Comparison of ENCODE assay signal across 11 cellular contexts in genomic region chr7:100223376-100223927, GRCh38. TPM values are rescaled to one million over a fixed set of nuclear protein-coding genes. Genes with fewer than 3 reads are reported as not detected.
DNase-seq lines count a peak whose midpoint lies in the region; ATAC-seq and TF ChIP-seq lines count a peak whose summit lies in the region.
"Not testable (repeated sequence)": the region's sequence is repeated elsewhere in the genome, so short reads cannot be mapped to it uniquely, and the experiment has no call there.
"Had no signal": no experiment of that assay in that cellular context is flagged by ENCODE, and none has a peak within 500 bp of the region (broad histone marks: within the 10 kb centered on the region; RNA-seq: fewer than 3 reads in every experiment).

No MANE protein-coding gene starts in this region.

- peak overlapping the region; percentile 8; the same call in 1 of the 2 replicates for H3K9ac ChIP-seq in OCI-LY1 (ENCODE audit: low read length)

- not testable (repeated sequence) for H3K4me3 ChIP-seq in CD4-positive, alpha-beta memory T cell (ENCODE audit: low read length in 2 of 2); effector memory CD4-positive, alpha-beta T cell (ENCODE audit: insufficient read depth, low read depth, low read length, poor library complexity, severe bottlenecking)
- H3K4me3 ChIP-seq in OCI-LY1 (ENCODE audit: low read depth, low read length, poor library complexity, severe bottlenecking), result peak overlapping the region; percentile 4

- H3K27me3 ChIP-seq in CD4-positive, alpha-beta memory T cell (ENCODE audit: insufficient read depth, low read length); OCI-LY1 (ENCODE audit: insufficient read depth, low read length); effector memory CD4-positive, alpha-beta T cell (replicated peaks; ENCODE audit: control insufficient read depth, insufficient read depth, low read length, poor library complexity, severe bottlenecking): not testable (repeated sequence)

- H3K79me2 ChIP-seq in OCI-LY1 (ENCODE audit: insufficient read depth, low read length), result not testable (repeated sequence)

- H3K4me1 ChIP-seq in CD4-positive, alpha-beta memory T cell (ENCODE audit: insufficient read depth, low read length), result peaks cover 65% of the 10 kb centered on the region
- H3K4me1 ChIP-seq in OCI-LY1 (ENCODE audit: insufficient read depth, low read length, severe bottlenecking), result peaks cover 67% of the 10 kb centered on the region
- H3K4me1 ChIP-seq in effector memory CD4-positive, alpha-beta T cell (ENCODE audit: control insufficient read depth, insufficient read depth, low read length, poor library complexity, severe bottlenecking), result peaks cover 34% of the 10 kb centered on the region

- H3K27ac Mint-ChIP-seq in CD4-positive, alpha-beta memory T cell, result peak overlapping the region; percentile 76 to 99 (median 98)
- peak overlapping the region; percentile 90 for H3K27ac Mint-ChIP-seq in activated CD4-positive, alpha-beta T cell treated with anti-CD3 and anti-CD28 coated beads for 36 hours
- peak overlapping the region; percentile 97 for H3K27ac Mint-ChIP-seq in activated T-cell treated with anti-CD3 and anti-CD28 coated beads, Interleukin-2, amount 50 U/mL, for 24 hours
- H3K27ac Mint-ChIP-seq in activated naive CD4-positive, alpha-beta T cell treated with anti-CD3 and anti-CD28 coated beads, Interleukin-2, amount 50 U/mL, for 24 hours, result peak overlapping the region; percentile 99
- peak overlapping the region; percentile 98 to 99 for H3K27ac Mint-ChIP-seq in natural killer cell treated with Interleukin-12 subunit alpha and Interleukin-12 subunit beta and Interleukin-15 and Interleukin-18, amount 100 ng/mL, for 72 hours
- H3K27ac Mint-ChIP-seq in stimulated activated naive CD8-positive, alpha-beta T cell treated with anti-CD3 and anti-CD28 coated beads, Interleukin-15, Interleukin-2, amounts not matched to agents 100 ng/mL and 50 ng/mL, for 24 hours, result peak overlapping the region; percentile 92

- TF ChIP-seq CTCF in OCI-LY1 (IDR thresholded peaks at IDR 0.05; ENCODE audit: low read length), result not testable (repeated sequence)

- H3K36me3 ChIP-seq in CD4-positive, alpha-beta memory T cell (ENCODE audit: insufficient read depth, low read length); effector memory CD4-positive, alpha-beta T cell (ENCODE audit: control insufficient read depth, insufficient read depth, low read length): not testable (repeated sequence)
- H3K36me3 ChIP-seq in OCI-LY1 (ENCODE audit: insufficient read depth, low read length), result peaks cover 34% of the 10 kb centered on the region; the same call in 1 of the 2 replicates

- H3K9me2 ChIP-seq in OCI-LY1 (ENCODE audit: low read depth, low read length), result not testable (repeated sequence)

- peak overlapping the region; percentile 83; the same call in 1 of the 2 replicates for H3K4me2 ChIP-seq in OCI-LY1 (ENCODE audit: low read length)

- peaks cover 20 to 79% (median 50%) of the 10 kb centered on the region in 4 donors for H3K4me1 Mint-ChIP-seq in CD4-positive, alpha-beta memory T cell
- peaks cover 38% of the 10 kb centered on the region for H3K4me1 Mint-ChIP-seq in activated CD4-positive, alpha-beta T cell treated with anti-CD3 and anti-CD28 coated beads for 36 hours
- peaks cover 57% of the 10 kb centered on the region for H3K4me1 Mint-ChIP-seq in activated T-cell treated with anti-CD3 and anti-CD28 coated beads, Interleukin-2, amount 50 U/mL, for 24 hours (ENCODE audit: low read depth)
- H3K4me1 Mint-ChIP-seq in activated naive CD4-positive, alpha-beta T cell treated with anti-CD3 and anti-CD28 coated beads, Interleukin-2, amount 50 U/mL, for 24 hours, result peaks cover 64% of the 10 kb centered on the region
- H3K4me1 Mint-ChIP-seq in natural killer cell treated with Interleukin-12 subunit alpha and Interleukin-12 subunit beta and Interleukin-15 and Interleukin-18, amount 100 ng/mL, for 72 hours (ENCODE audit: low read depth in 2 of 2), result peaks cover 37 to 51% of the 10 kb centered on the region in 2 donors
- peaks cover 63% of the 10 kb centered on the region for H3K4me1 Mint-ChIP-seq in stimulated activated naive CD8-positive, alpha-beta T cell treated with anti-CD3 and anti-CD28 coated beads, Interleukin-15, Interleukin-2, amounts not matched to agents 100 ng/mL and 50 ng/mL, for 24 hours (ENCODE audit: low read depth)

- H3K27ac ChIP-seq in CD4-positive, alpha-beta memory T cell (ENCODE audit: low read depth, low read length), result peak overlapping the region; percentile 90
- peak overlapping the region; percentile 97 for H3K27ac ChIP-seq in OCI-LY1 (ENCODE audit: low read depth, low read length, poor library complexity, severe bottlenecking)
- peak overlapping the region; percentile 60 for H3K27ac ChIP-seq in effector memory CD4-positive, alpha-beta T cell (ENCODE audit: insufficient read depth, low read length, poor library complexity, severe bottlenecking)

- H4K20me1 ChIP-seq in OCI-LY1 (ENCODE audit: insufficient read depth, low read length), result not testable (repeated sequence)

- peaks cover 4 to 45% of the 10 kb centered on the region in 2 donors for H3K36me3 Mint-ChIP-seq in CD4-positive, alpha-beta memory T cell
- peaks cover 55% of the 10 kb centered on the region for H3K36me3 Mint-ChIP-seq in activated CD4-positive, alpha-beta T cell treated with anti-CD3 and anti-CD28 coated beads for 36 hours (ENCODE audit: low read depth)
- H3K36me3 Mint-ChIP-seq in activated T-cell treated with anti-CD3 and anti-CD28 coated beads, Interleukin-2, amount 50 U/mL, for 24 hours (ENCODE audit: low read depth), result peaks cover 76% of the 10 kb centered on the region
- not testable (repeated sequence) for H3K36me3 Mint-ChIP-seq in activated naive CD4-positive, alpha-beta T cell treated with anti-CD3 and anti-CD28 coated beads, Interleukin-2, amount 50 U/mL, for 24 hours; natural killer cell treated with Interleukin-12 subunit alpha and Interleukin-12 subunit beta and Interleukin-15 and Interleukin-18, amount 100 ng/mL, for 72 hours
- H3K36me3 Mint-ChIP-seq in stimulated activated naive CD8-positive, alpha-beta T cell treated with anti-CD3 and anti-CD28 coated beads, Interleukin-15, Interleukin-2, amounts not matched to agents 100 ng/mL and 50 ng/mL, for 24 hours (ENCODE audit: low read depth), result peaks cover 49% of the 10 kb centered on the region

- H3K27me3 Mint-ChIP-seq in CD4-positive, alpha-beta memory T cell; activated CD4-positive, alpha-beta T cell treated with anti-CD3 and anti-CD28 coated beads for 36 hours; activated T-cell treated with anti-CD3 and anti-CD28 coated beads, Interleukin-2, amount 50 U/mL, for 24 hours; activated naive CD4-positive, alpha-beta T cell treated with anti-CD3 and anti-CD28 coated beads, Interleukin-2, amount 50 U/mL, for 24 hours; natural killer cell treated with Interleukin-12 subunit alpha and Interleukin-12 subunit beta and Interleukin-15 and Interleukin-18, amount 100 ng/mL, for 72 hours; stimulated activated naive CD8-positive, alpha-beta T cell treated with anti-CD3 and anti-CD28 coated beads, Interleukin-15, Interleukin-2, amounts not matched to agents 100 ng/mL and 50 ng/mL, for 24 hours: not testable (repeated sequence)

- H3K9me3 Mint-ChIP-seq in CD4-positive, alpha-beta memory T cell; activated CD4-positive, alpha-beta T cell treated with anti-CD3 and anti-CD28 coated beads for 36 hours (ENCODE audit: low read depth); activated T-cell treated with anti-CD3 and anti-CD28 coated beads, Interleukin-2, amount 50 U/mL, for 24 hours; activated naive CD4-positive, alpha-beta T cell treated with anti-CD3 and anti-CD28 coated beads, Interleukin-2, amount 50 U/mL, for 24 hours; natural killer cell treated with Interleukin-12 subunit alpha and Interleukin-12 subunit beta and Interleukin-15 and Interleukin-18, amount 100 ng/mL, for 72 hours; stimulated activated naive CD8-positive, alpha-beta T cell treated with anti-CD3 and anti-CD28 coated beads, Interleukin-15, Interleukin-2, amounts not matched to agents 100 ng/mL and 50 ng/mL, for 24 hours: not testable (repeated sequence)

- not testable (repeated sequence) for H3F3A ChIP-seq in OCI-LY1 (ENCODE audit: insufficient read depth, low read length)

- H3K4me3 Mint-ChIP-seq in CD4-positive, alpha-beta memory T cell, result peak overlapping the region; percentile 4 to 96 (median 58)
- H3K4me3 Mint-ChIP-seq in activated CD4-positive, alpha-beta T cell treated with anti-CD3 and anti-CD28 coated beads for 36 hours, result peak overlapping the region; percentile 96
- H3K4me3 Mint-ChIP-seq in activated T-cell treated with anti-CD3 and anti-CD28 coated beads, Interleukin-2, amount 50 U/mL, for 24 hours, result peak overlapping the region; percentile 94
- peak overlapping the region; percentile 97 for H3K4me3 Mint-ChIP-seq in activated naive CD4-positive, alpha-beta T cell treated with anti-CD3 and anti-CD28 coated beads, Interleukin-2, amount 50 U/mL, for 24 hours
- H3K4me3 Mint-ChIP-seq in natural killer cell treated with Interleukin-12 subunit alpha and Interleukin-12 subunit beta and Interleukin-15 and Interleukin-18, amount 100 ng/mL, for 72 hours, result peak overlapping the region; percentile 96
- peak overlapping the region; percentile 95 for H3K4me3 Mint-ChIP-seq in stimulated activated naive CD8-positive, alpha-beta T cell treated with anti-CD3 and anti-CD28 coated beads, Interleukin-15, Interleukin-2, amounts not matched to agents 100 ng/mL and 50 ng/mL, for 24 hours

- CTCF ChIA-PET in CD4-positive, alpha-beta memory T cell (lab: Charles Lee; ENCODE audit: partially characterized antibody), result interaction anchor here (0.9 to 1.9 kb wide), 2 partner anchors 49 to 91 kb away, joined by 4 read pairs; no protein-coding TSS in a partner anchor
- CTCF ChIA-PET in activated CD4-positive, alpha-beta T cell treated with anti-CD3 and anti-CD28 coated beads for 36 hours (lab: Charles Lee), result interaction anchor here (0.5 to 2.2 kb wide), 3 partner anchors 9 to 92 kb away, joined by 3 to 10 read pairs (median 3); no protein-coding TSS in a partner anchor

- POLR2A ChIA-PET in CD4-positive, alpha-beta memory T cell (lab: Charles Lee; ENCODE audit: partially characterized antibody), result interaction anchor here (2.9 to 4.3 kb wide), 2 partner anchors 14 to 15 kb away, joined by 7 to 29 read pairs; no protein-coding TSS in a partner anchor
- POLR2A ChIA-PET in activated CD4-positive, alpha-beta T cell treated with anti-CD3 and anti-CD28 coated beads for 36 hours (lab: Charles Lee), result not testable (repeated sequence)

- not testable (repeated sequence) for ATAC-seq in activated CD4-positive, alpha-beta T cell treated with anti-CD3 and anti-CD28 coated beads for 36 hours
- peak; percentile 29 to 68 for ATAC-seq in natural killer cell treated with Interleukin-12 subunit alpha and Interleukin-12 subunit beta and Interleukin-15 and Interleukin-18, amount 100 ng/mL, for 72 hours

- not testable (repeated sequence) for H3K9me3 ChIP-seq in CD4-positive, alpha-beta memory T cell (ENCODE audit: control insufficient read depth in 1 of 2, low read length in 2 of 2); OCI-LY1 (ENCODE audit: low read length); effector memory CD4-positive, alpha-beta T cell (ENCODE audit: control insufficient read depth, low read length)

- not testable (repeated sequence) for DNase-seq in CD4-positive, alpha-beta memory T cell; activated CD4-positive, alpha-beta T cell treated with anti-CD3 and anti-CD28 coated beads for 36 hours; activated T-cell treated with anti-CD3 and anti-CD28 coated beads, Interleukin-2, amount 50 U/mL, for 24 hours; effector memory CD4-positive, alpha-beta T cell
- DNase-seq in natural killer cell treated with Interleukin-12 subunit alpha and Interleukin-12 subunit beta and Interleukin-15 and Interleukin-18, amount 100 ng/mL, for 72 hours (ENCODE audit: low spot score), result peak; percentile 81

- H2AFZ ChIP-seq in OCI-LY1 (ENCODE audit: low read length), result not testable (repeated sequence)

- intact Hi-C loops in CD4-positive, alpha-beta memory T cell (cut with micrococcal nuclease), result loop anchor here (5.0 kb wide), 1 partner anchor 306 kb away; the partner anchor contains the start of gene TRIM4
- intact Hi-C loops in activated CD4-positive, alpha-beta T cell treated with anti-CD3 and anti-CD28 coated beads for 36 hours (cut with DNase I, micrococcal nuclease), result loop anchor here (5.0 kb wide), 2 partner anchors 91 to 211 kb away; no protein-coding TSS in a partner anchor

RNA-seq across cellular contexts. Expression of gene PVRIG, which starts 3.7 kb away (rescaled TPM):
- total RNA-seq in CD4-positive, alpha-beta memory T cell, result 10 to 100 TPM; 77.4 to 85.2 TPM
- polyA plus RNA-seq in CD4-positive, alpha-beta memory T cell, result 10 to 100 TPM; 68.2 to 87.3 TPM
- total RNA-seq in activated CD4-positive, alpha-beta T cell treated with anti-CD3 and anti-CD28 coated beads for 36 hours, result 10 to 100 TPM; 26.9 to 27.7 TPM
- 10 to 100 TPM; 32.2 to 43.9 TPM for total RNA-seq in natural killer cell treated with Interleukin-12 subunit alpha and Interleukin-12 subunit beta and Interleukin-15 and Interleukin-18, amount 100 ng/mL, for 72 hours
- total RNA-seq: H4, LHCN-M2 had no signal
- polyA plus RNA-seq: BJ had no signal

RNA-seq across cellular contexts. Expression of gene STAG3, which starts 45.7 kb away (rescaled TPM):
- total RNA-seq in CD4-positive, alpha-beta memory T cell, result 1 to 10 TPM; 6.5 to 7.7 TPM
- 1 to 10 TPM; 1.6 to 3.7 TPM for polyA plus RNA-seq in CD4-positive, alpha-beta memory T cell
- 10 to 100 TPM; 24.7 to 28.3 TPM for total RNA-seq in activated CD4-positive, alpha-beta T cell treated with anti-CD3 and anti-CD28 coated beads for 36 hours
- total RNA-seq in natural killer cell treated with Interleukin-12 subunit alpha and Interleukin-12 subunit beta and Interleukin-15 and Interleukin-18, amount 100 ng/mL, for 72 hours, result 10 to 100 TPM; 13.7 to 24.4 TPM

RNA-seq across cellular contexts. Expression of gene GPC2, which starts 46.3 kb away (rescaled TPM):
- total RNA-seq in CD4-positive, alpha-beta memory T cell, result 10 to 100 TPM; 11.8 to 12.5 TPM
- polyA plus RNA-seq in CD4-positive, alpha-beta memory T cell, result under 1 TPM in 1 of 2 donors, not detected in 1; 0.73 TPM
- total RNA-seq in activated CD4-positive, alpha-beta T cell treated with anti-CD3 and anti-CD28 coated beads for 36 hours, result 1 to 10 TPM; 5.3 to 6.1 TPM
- total RNA-seq in natural killer cell treated with Interleukin-12 subunit alpha and Interleukin-12 subunit beta and Interleukin-15 and Interleukin-18, amount 100 ng/mL, for 72 hours, result 1 to 10 TPM; 2.6 to 2.7 TPM

RNA-seq across cellular contexts. Expression of gene GAL3ST4, which starts 55.0 kb away (rescaled TPM):
- total RNA-seq in CD4-positive, alpha-beta memory T cell, result 1 to 10 TPM; 8.0 to 8.9 TPM
- polyA plus RNA-seq in CD4-positive, alpha-beta memory T cell, result 1 to 10 TPM; 2.3 to 5.0 TPM
- 1 to 10 TPM; 4.6 to 7.2 TPM for total RNA-seq in activated CD4-positive, alpha-beta T cell treated with anti-CD3 and anti-CD28 coated beads for 36 hours
- 1 to 10 TPM in 1 of 2 donors, under 1 TPM in 1; 0.57 to 1.1 TPM for total RNA-seq in natural killer cell treated with Interleukin-12 subunit alpha and Interleukin-12 subunit beta and Interleukin-15 and Interleukin-18, amount 100 ng/mL, for 72 hours
